17 cellular contexts compared by ENCODE assay signal in genomic region chr1:232845521-232845920, GRCh38. TPM values are rescaled to one million over a fixed set of nuclear protein-coding genes. Genes with fewer than 3 reads are reported as not detected.
A peak's percentile ranks its signal among the peaks of the same experiment; 100 is the strongest.
DNase-seq lines count a peak whose midpoint lies in the region; ATAC-seq, FAIRE-seq and TF ChIP-seq lines count a peak whose summit lies in the region.
"Had no signal": no experiment of that assay in that cellular context is flagged by ENCODE, and none has a peak within 500 bp of the region (broad histone marks: within the 10 kb centered on the region; RNA-seq: fewer than 3 reads in every experiment).

No MANE protein-coding gene starts in this region.

- H3K27ac ChIP-seq in neuronal stem cell (replicated peaks; ENCODE audit: low read length) = no peak overlapping the region
- H3K27ac ChIP-seq in body of pancreas = no peak overlapping the region
- H3K27ac ChIP-seq: Peyer's patch had no signal

- H2BK12ac ChIP-seq in neuronal stem cell (ENCODE audit: low read length) = no peak overlapping the region

- TF ChIP-seq POLR2A in body of pancreas (IDR thresholded peaks at IDR 0.05) = no peak

- H4K8ac ChIP-seq in neuronal stem cell (ENCODE audit: low read depth, low read length) = no peak overlapping the region

- WGBS in neuronal stem cell (ENCODE audit: extremely low coverage in 2 of 2, insufficient read length in 2 of 2, insufficient replicate concordance in 1 of 2), 2 donors = no CpG with 5 or more reads among the region's 5 CpGs
- 64 to 80% methylated on average over 5 of the region's 5 CpGs for WGBS in body of pancreas, 2 donors

- H3K36me3 ChIP-seq in neuronal stem cell (replicated peaks in 1 of 2; ENCODE audit: control insufficient read depth in 2 of 2, insufficient read depth in 2 of 2, low read length in 2 of 2) = no peaks in the 10 kb centered on the region
- H3K36me3 ChIP-seq in body of pancreas (replicated peaks in 1 of 2; ENCODE audit: insufficient read depth in 1 of 2, low read depth in 2 of 2) = no peaks in the 10 kb centered on the region
- H3K36me3 ChIP-seq: Peyer's patch had no signal

- no peak overlapping the region for H3K18ac ChIP-seq in neuronal stem cell (ENCODE audit: low read length)

- no peak overlapping the region for H2BK120ac ChIP-seq in neuronal stem cell (ENCODE audit: low read depth, low read length)

- no peak overlapping the region for H2BK15ac ChIP-seq in neuronal stem cell (ENCODE audit: low read length)

- H3K4ac ChIP-seq in neuronal stem cell (ENCODE audit: low read length) = no peak overlapping the region

- H3K4me1 ChIP-seq in neuronal stem cell (ENCODE audit: control insufficient read depth in 2 of 2, insufficient read depth in 1 of 2, low read depth in 1 of 2, low read length in 2 of 2) = peaks cover 7 to 12% of the 10 kb centered on the region in 2 donors
- no peaks in the 10 kb centered on the region for H3K4me1 ChIP-seq in body of pancreas
- H3K4me1 ChIP-seq: Peyer's patch had no signal

- FAIRE-seq in D721Med (lab: Jason Lieb, UNC) = peak; percentile 38
- FAIRE-seq: A204.1 had no signal

- no peak overlapping the region for H2BK5ac ChIP-seq in neuronal stem cell (ENCODE audit: low read length)

- H3K4me3 ChIP-seq in neuronal stem cell (ENCODE audit: low read length in 2 of 2) (no peak overlapping the region), body of pancreas (no peak overlapping the region)
- H3K4me3 ChIP-seq: Peyer's patch had no signal

- peaks cover 0 to 17% of the 10 kb centered on the region in 2 donors for H3K9me3 ChIP-seq in neuronal stem cell (replicated peaks in 1 of 2; ENCODE audit: control insufficient read depth in 2 of 2, insufficient read depth in 1 of 2, low read depth in 1 of 2, low read length in 2 of 2)
- no peaks in the 10 kb centered on the region for H3K9me3 ChIP-seq in body of pancreas
- H3K9me3 ChIP-seq: Peyer's patch had no signal

- H4K91ac ChIP-seq in neuronal stem cell (ENCODE audit: low read depth, low read length, poor library complexity) = no peak overlapping the region

- H3K23ac ChIP-seq in neuronal stem cell (ENCODE audit: low read depth, low read length, poor library complexity) = no peak overlapping the region

- H3K27me3 ChIP-seq in neuronal stem cell (ENCODE audit: control insufficient read depth in 3 of 3, insufficient read depth in 3 of 3, low read depth in 1 of 3, low read length in 3 of 3) (peaks cover 0 to 3% (median 0%) of the 10 kb centered on the region in 3 experiments), body of pancreas (no peaks in the 10 kb centered on the region)
- H3K27me3 ChIP-seq: Peyer's patch had no signal

- no peak overlapping the region for H3K14ac ChIP-seq in neuronal stem cell (ENCODE audit: low read length)

- intact Hi-C loops in body of pancreas (cut with DNase I) = no loop called here

- TF ChIP-seq CTCF in D721Med (IDR thresholded peaks at IDR 0.05; ENCODE audit: insufficient read depth, missing control alignments) (no peak), body of pancreas (IDR thresholded peaks at IDR 0.05) (no peak)

- no peak overlapping the region for H2AK5ac ChIP-seq in neuronal stem cell (ENCODE audit: low read depth, low read length)

- DNase-seq in D721Med (ENCODE audit: insufficient read length, low spot score) (no peak), NCI-H2227 treated with DMSO at 0.1 percent for 48 hours (lab: John Stamatoyannopoulos, UW) (peak; percentile 6), left kidney (ENCODE audit: low read depth, low spot score) (peak; percentile 9), neuronal stem cell (ENCODE audit: low spot score) (peak; percentile 36), body of pancreas (no peak)
- no peak for DNase-seq in stimulated activated CD4-positive, alpha-beta T cell treated with anti-CD3 and anti-CD28 coated beads, Interleukin-4, amount 100 ng/mL, for 4 hours
- DNase-seq: GF-D8, KBM-7, NCI-H1092 treated with DMSO at 0.1 percent for 48 hours, NCI-H1436 treated with DMSO at 0.1 percent for 48 hours, NCI-H1930, NCI-H524 treated with DMSO at 0.1 percent for 48 hours, NCI-H82, Peyer's patch had no signal

- peak overlapping the region; percentile 74 for H2AFZ ChIP-seq in neuronal stem cell (ENCODE audit: low read length)

- H3K9ac ChIP-seq in neuronal stem cell (ENCODE audit: low read depth, low read length, poor library complexity) = no peak overlapping the region

- H3K4me2 ChIP-seq in neuronal stem cell (ENCODE audit: insufficient read depth, low read length, poor library complexity, severe bottlenecking) = no peak overlapping the region

- H3K79me1 ChIP-seq in neuronal stem cell (ENCODE audit: low read depth, low read length) = no peaks in the 10 kb centered on the region

- ATAC-seq in body of pancreas (no peak), HG03571 (IDR thresholded peaks at IDR 0.05; ENCODE audit: unreplicated experiment) (no peak)

RNA-seq across cellular contexts. Expression of gene MAP10, which starts 40.3 kb away (rescaled TPM):
- polyA plus RNA-seq in neuronal stem cell (2013, experiment 1 of 2) = 2.5 TPM
- polyA plus RNA-seq in neuronal stem cell (2013, experiment 2 of 2) = 2.3 TPM
- total RNA-seq in body of pancreas = 1 to 10 TPM; 2.3 to 4.2 TPM
- total RNA-seq: HT-29 had no signal

Comparison
In these comparisons a context has a peak if more than half of its experiments do, and no peak if none do; other contexts are left out.
1. DNase-seq: peak in NCI-H2227 treated with DMSO at 0.1 percent for 48 hours (single experiment), left kidney (single experiment) and neuronal stem cell (single experiment); none in D721Med (single experiment), stimulated activated CD4-positive, alpha-beta T cell treated with anti-CD3 and anti-CD28 coated beads, Interleukin-4, amount 100 ng/mL, for 4 hours (0 of 2) and body of pancreas (0 of 4).